ENCODE assay signal across 19 cellular contexts in genomic region chr18:4847066-4847465, GRCh38.
"Had no signal": no experiment of that assay in that cellular context is flagged by ENCODE, and none has a peak within 500 bp of the region (broad histone marks: within the 10 kb centered on the region; RNA-seq: fewer than 3 reads in every experiment).

No MANE protein-coding gene starts in this region.

- H3K36me3 Mint-ChIP-seq: memory B cell; mesothelial cell of epicardium; stimulated activated naive B cell treated with anti-CD40 and anti-IgM and Interleukin-4, amounts not matched to agents 10 μg/mL and 1 μg/mL and 100 μg/mL, for 72 hours had no signal

- H3K9me3 Mint-ChIP-seq: mesothelial cell of epicardium, neural crest cell had no signal

- H3K27ac Mint-ChIP-seq: endodermal cell; memory B cell; mesothelial cell of epicardium; natural killer cell; stimulated activated naive B cell treated with anti-CD40 and anti-IgM and Interleukin-4, amounts not matched to agents 10 μg/mL and 1 μg/mL and 100 μg/mL, for 72 hours; stimulated activated naive CD8-positive, alpha-beta T cell treated with anti-CD3 and anti-CD28 coated beads, Interleukin-15, amount 100 ng/mL, for 72 hours had no signal

- H3K27me3 Mint-ChIP-seq: memory B cell; stimulated activated naive B cell treated with anti-CD40 and anti-IgM and Interleukin-4, amounts not matched to agents 10 μg/mL and 1 μg/mL and 100 μg/mL, for 72 hours; stimulated activated naive CD8-positive, alpha-beta T cell treated with anti-CD3 and anti-CD28 coated beads, Interleukin-15, amount 100 ng/mL, for 72 hours had no signal

- DNase-seq: effector CD4-positive, alpha-beta T cell; endodermal cell; erythroblast; foreskin keratinocyte; kidney; left cardiac atrium; left ventricle myocardium inferior; lower lobe of right lung; natural killer cell; sigmoid colon; stimulated activated CD4-positive, alpha-beta T cell treated with anti-CD3 and anti-CD28 coated beads, Interleukin-2, amount 100 ng/mL, for 24 hours; stimulated activated CD4-positive, alpha-beta T cell treated with anti-CD3 and anti-CD28 coated beads, Interleukin-4, amount 100 ng/mL, for 4 hours; stimulated activated naive B cell treated with anti-CD40 and anti-IgM and Interleukin-4, amounts not matched to agents 10 μg/mL and 1 μg/mL and 100 μg/mL, for 72 hours; stimulated activated naive CD8-positive, alpha-beta T cell treated with anti-CD3 and anti-CD28 coated beads, Interleukin-15, amount 100 ng/mL, for 72 hours; testis; upper lobe of right lung had no signal

- ATAC-seq: foreskin keratinocyte; left cardiac atrium; lower lobe of right lung; natural killer cell; stimulated activated naive B cell treated with anti-CD40 and anti-IgM and Interleukin-4, amounts not matched to agents 10 μg/mL and 1 μg/mL and 100 μg/mL, for 72 hours; stimulated activated naive CD8-positive, alpha-beta T cell treated with anti-CD3 and anti-CD28 coated beads, Interleukin-15, amount 100 ng/mL, for 72 hours; upper lobe of right lung had no signal

- H3K4me1 Mint-ChIP-seq: memory B cell; mesothelial cell of epicardium; natural killer cell; neural crest cell; stimulated activated naive B cell treated with anti-CD40 and anti-IgM and Interleukin-4, amounts not matched to agents 10 μg/mL and 1 μg/mL and 100 μg/mL, for 72 hours; stimulated activated naive CD8-positive, alpha-beta T cell treated with anti-CD3 and anti-CD28 coated beads, Interleukin-15, amount 100 ng/mL, for 72 hours had no signal

- H3K4me3 Mint-ChIP-seq: endodermal cell; memory B cell; mesothelial cell of epicardium; natural killer cell; neural crest cell; stimulated activated naive B cell treated with anti-CD40 and anti-IgM and Interleukin-4, amounts not matched to agents 10 μg/mL and 1 μg/mL and 100 μg/mL, for 72 hours; stimulated activated naive CD8-positive, alpha-beta T cell treated with anti-CD3 and anti-CD28 coated beads, Interleukin-15, amount 100 ng/mL, for 72 hours had no signal
